ENCODE assay signal across 17 cellular contexts in the genomic region with DNA sequence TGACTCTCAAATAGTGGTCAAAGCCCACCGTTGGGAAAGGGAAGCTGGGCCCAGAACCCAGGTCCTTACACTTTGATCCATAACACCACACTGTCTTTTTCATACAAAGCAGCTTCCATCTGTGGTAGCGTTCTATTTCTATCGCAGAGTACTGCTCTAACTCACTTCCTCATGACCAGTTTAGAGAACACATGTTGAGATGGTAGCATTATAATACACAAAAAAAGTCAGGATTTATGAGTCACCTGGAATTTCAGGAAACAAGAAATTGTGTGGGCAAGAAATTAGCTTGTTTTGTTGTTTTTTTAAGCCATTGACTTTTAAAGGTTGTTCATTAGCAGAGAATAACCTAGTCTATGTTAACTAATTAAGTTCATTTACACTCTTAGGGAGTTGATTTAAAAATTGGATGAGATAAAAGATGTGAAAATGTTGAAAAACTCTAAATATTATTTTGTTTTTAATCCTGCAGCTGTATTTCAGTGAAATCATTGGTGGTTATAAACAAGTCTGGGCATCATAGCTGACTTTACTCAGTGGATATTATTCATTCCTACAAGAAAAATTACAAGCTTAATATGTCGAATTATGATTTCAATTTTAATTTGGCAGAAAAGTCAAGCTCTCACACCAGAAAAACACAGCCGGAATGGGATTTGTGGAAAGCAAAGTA.
DNase-seq lines count a peak whose midpoint lies in the region; ATAC-seq and TF ChIP-seq lines count a peak whose summit lies in the region.
"Had no signal": no experiment of that assay in that cellular context is flagged by ENCODE, and none has a peak within 500 bp of the region (broad histone marks: within the 10 kb centered on the region; RNA-seq: fewer than 3 reads in every experiment).

No MANE protein-coding gene starts in this region.

- no peaks in the 10 kb centered on the region for H3K9me3 ChIP-seq in mammary epithelial cell (replicated peaks; ENCODE audit: insufficient read depth, low read length)
- no peaks in the 10 kb centered on the region for H3K9me3 ChIP-seq in aorta (ENCODE audit: control insufficient read depth, low read length)
- H3K9me3 ChIP-seq: A549 had no signal

- no peaks in the 10 kb centered on the region for H3K79me2 ChIP-seq in mammary epithelial cell (ENCODE audit: insufficient read depth, low read length)

- H3K27me3 ChIP-seq in mammary epithelial cell (ENCODE audit: insufficient read depth, low read length), result no peaks in the 10 kb centered on the region
- H3K27me3 ChIP-seq in aorta (ENCODE audit: control insufficient read depth in 1 of 2, insufficient read depth in 2 of 2, low read length in 1 of 2), result no peaks in the 10 kb centered on the region

- peak; percentile 48 for DNase-seq in HT1080 (ENCODE audit: low read depth)
- DNase-seq in mammary epithelial cell, result peak; percentile 37
- DNase-seq in epithelial cell of esophagus (ENCODE audit: low read depth), result peak; percentile 75
- DNase-seq in lung microvascular endothelial cell (ENCODE audit: low read depth in 2 of 2), result peak; percentile 17 to 74
- DNase-seq in HCEC 1CT, result no peak
- DNase-seq in aorta, result no peak
- no peak for DNase-seq in central memory CD4-positive, alpha-beta T cell
- DNase-seq: DMS79; KBM-7; NCI-H1092; NCI-H1436; NCI-H226; NCI-H510A treated with DMSO at 0.1 percent for 48 hours; NCI-H774; NK-92 treated with Interleukin-12 subunit alpha and Interleukin-12 subunit beta, amount 100 ng/mL, for 24 hours had no signal

- H4K20me1 ChIP-seq in mammary epithelial cell (ENCODE audit: insufficient read depth, low read length), result no peaks in the 10 kb centered on the region

- in situ Hi-C loops in mammary epithelial cell (cut with MboI; ENCODE audit: low sequenced_read_pairs in 2 of 2), result no loop called here

- peak overlapping the region; percentile 55 for H2AFZ ChIP-seq in mammary epithelial cell (ENCODE audit: low read depth, low read length)

- dilution Hi-C loops in mammary epithelial cell (cut with HindIII; ENCODE audit: low sequenced_read_pairs), result no loop called here

- H3K36me3 ChIP-seq in mammary epithelial cell (ENCODE audit: insufficient read depth, low read length), result no peaks in the 10 kb centered on the region
- no peaks in the 10 kb centered on the region for H3K36me3 ChIP-seq in aorta (ENCODE audit: control insufficient read depth in 1 of 2, insufficient read depth in 2 of 2, low read length in 1 of 2)

- H3K27ac ChIP-seq in mammary epithelial cell (ENCODE audit: insufficient read depth, low read depth, low read length) (peak overlapping the region; percentile 53), aorta (ENCODE audit: low read depth in 1 of 2, low read length in 2 of 2) (no peak overlapping the region)
- H3K27ac ChIP-seq: A549 had no signal

- BruUV-seq in mammary epithelial cell (replicated peaks; lab: Mats Ljungman, UMichigan), result no TSS peak

- no peak overlapping the region for H3K9ac ChIP-seq in mammary epithelial cell (ENCODE audit: insufficient read depth, low read length)

- H3K4me2 ChIP-seq in mammary epithelial cell (ENCODE audit: insufficient read depth, low read depth, low read length), result peak overlapping the region; percentile 65
- H3K4me2 ChIP-seq: A549 had no signal

- intact Hi-C loops in mammary epithelial cell (cut with micrococcal nuclease) (no loop called here), aorta (cut with DNase I) (no loop called here)

- no peak overlapping the region for H3K4me3 ChIP-seq in mammary epithelial cell (replicated peaks in 1 of 3; ENCODE audit: insufficient read depth in 1 of 3, low read depth in 2 of 3, low read length in 3 of 3)
- no peak overlapping the region for H3K4me3 ChIP-seq in epithelial cell of esophagus (ENCODE audit: low read length)
- no peak overlapping the region for H3K4me3 ChIP-seq in aorta (ENCODE audit: low read length in 2 of 2)
- H3K4me3 ChIP-seq: A549 had no signal

- CTCF ChIA-PET in mammary epithelial cell (lab: Charles Lee; ENCODE audit: low non-redundant PET), result no interaction called here

- TF ChIP-seq CTCF in mammary epithelial cell (conservative IDR thresholded peaks at IDR 0.05 in 1 of 2, IDR thresholded peaks at IDR 0.05 in 1 of 2; ENCODE audit: extremely low read depth in 1 of 2, insufficient read depth in 1 of 2, low read depth in 1 of 2, low read length in 2 of 2), result no peak
- TF ChIP-seq CTCF in epithelial cell of esophagus (IDR thresholded peaks at IDR 0.05; ENCODE audit: insufficient read depth, low read depth, low read length, missing control alignments), result no peak

- WGBS in mammary epithelial cell (ENCODE audit: low coverage, missing lambda C conversion rate), result 58% methylated on average over 5 of the region's 5 CpGs
- 81 to 82% methylated on average over 5 of the region's 5 CpGs for WGBS in aorta, 2 donors

- ATAC-seq in aorta (ENCODE audit: low FRiP score) (no peak), GM18868 (IDR thresholded peaks at IDR 0.05; ENCODE audit: unreplicated experiment) (no peak)
- ATAC-seq: A549 had no signal

- H3K4me1 ChIP-seq in mammary epithelial cell (ENCODE audit: insufficient read depth, low read length) (no peaks in the 10 kb centered on the region), aorta (ENCODE audit: control insufficient read depth in 1 of 2, insufficient read depth in 2 of 2, low read length in 2 of 2) (no peaks in the 10 kb centered on the region)
- H3K4me1 ChIP-seq: A549 had no signal

Comparison
In these comparisons a context has a peak if more than half of its experiments do, and no peak if none do; other contexts are left out.
1. DNase-seq: peak in HT1080 (single experiment), mammary epithelial cell (single experiment), epithelial cell of esophagus (single experiment) and lung microvascular endothelial cell (2 of 2); none in HCEC 1CT (single experiment), aorta (0 of 2) and central memory CD4-positive, alpha-beta T cell (single experiment).